In the genomic region with DNA sequence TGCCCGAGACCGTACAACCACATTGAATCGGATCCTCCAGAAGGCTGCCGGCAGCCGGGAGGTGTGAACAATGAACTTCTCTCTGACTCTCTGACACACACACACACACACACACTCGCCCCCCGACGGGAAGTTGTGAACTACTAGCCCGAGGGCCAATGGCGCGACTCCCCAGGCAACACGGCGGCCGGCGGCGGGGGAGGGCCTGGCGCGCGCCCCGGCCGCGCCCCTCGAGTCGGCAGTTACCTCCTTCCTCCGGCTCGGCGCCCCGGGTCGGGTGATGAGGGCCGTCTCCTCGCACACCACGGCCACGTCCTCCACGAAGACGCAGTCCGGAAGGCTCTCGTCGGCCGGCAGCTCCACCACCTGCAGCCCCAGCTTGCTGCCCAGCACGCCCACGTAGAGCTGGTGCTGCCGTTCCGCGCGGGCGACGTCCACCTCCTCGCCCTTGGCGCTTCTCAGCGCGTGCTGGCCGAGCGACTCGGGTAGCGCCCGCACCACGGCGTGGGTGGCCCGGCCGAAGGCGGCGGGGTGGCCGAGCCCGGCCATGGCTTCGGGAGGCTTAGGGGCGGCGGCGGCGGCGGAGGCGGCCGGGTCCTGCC, we compare ENCODE assay signal across 9 cellular contexts. TPM values are rescaled to one million over a fixed set of nuclear protein-coding genes. Genes with fewer than 3 reads are reported as not detected.
DNase-seq lines count a peak whose midpoint lies in the region; ATAC-seq and TF ChIP-seq lines count a peak whose summit lies in the region.
"Had no signal": no experiment of that assay in that cellular context is flagged by ENCODE, and none has a peak within 500 bp of the region (broad histone marks: within the 10 kb centered on the region; RNA-seq: fewer than 3 reads in every experiment).

No MANE protein-coding gene starts in this region.

- dilution Hi-C loops in mammary epithelial cell (cut with HindIII; ENCODE audit: low sequenced_read_pairs), result no loop called here

- H3K4me3 ChIP-seq in mammary epithelial cell (replicated peaks in 1 of 3; ENCODE audit: insufficient read depth in 1 of 3, low read depth in 2 of 3, low read length in 3 of 3) (peak overlapping the region; percentile 70 to 82 (median 70)), gastrocnemius medialis (peak overlapping the region; percentile 58 to 88 (median 64))

- CTCF ChIA-PET in mammary epithelial cell (lab: Charles Lee; ENCODE audit: low non-redundant PET), result no interaction called here

- H3K27ac ChIP-seq in mammary epithelial cell (ENCODE audit: insufficient read depth, low read depth, low read length) (no peak overlapping the region), gastrocnemius medialis (peak overlapping the region; percentile 29 to 69 (median 58))

- in situ Hi-C loops in mammary epithelial cell (cut with MboI; ENCODE audit: low sequenced_read_pairs in 2 of 2), result no loop called here
- in situ Hi-C loops in gastrocnemius medialis (cut with MboI; ENCODE audit: low sequenced_read_pairs in 4 of 4), result no loop called here

- H3K4me2 ChIP-seq in mammary epithelial cell (ENCODE audit: insufficient read depth, low read depth, low read length), result peak overlapping the region; percentile 98

- no peaks in the 10 kb centered on the region for H3K36me3 ChIP-seq in mammary epithelial cell (ENCODE audit: insufficient read depth, low read length)
- H3K36me3 ChIP-seq in gastrocnemius medialis, result no peaks in the 10 kb centered on the region

- intact Hi-C loops in mammary epithelial cell (cut with micrococcal nuclease), result no loop called here
- intact Hi-C loops in gastrocnemius medialis (cut with DNase I; ENCODE audit: low total_unique reads), result loop anchor here (10.0 kb wide), 1 partner anchor 120 kb away; the partner anchor contains the start of gene CCN1

- H4K20me1 ChIP-seq in mammary epithelial cell (ENCODE audit: insufficient read depth, low read length), result no peaks in the 10 kb centered on the region

- 0% methylated on average over 23 of the region's 72 CpGs for WGBS in mammary epithelial cell (ENCODE audit: low coverage, missing lambda C conversion rate)

- ATAC-seq in GM19438 (IDR thresholded peaks at IDR 0.05; ENCODE audit: low read depth, unreplicated experiment) (peak; percentile 49), gastrocnemius medialis (peak; percentile 77 to 79)

- peak; percentile 60 for DNase-seq in COR-L47 (lab: John Stamatoyannopoulos, UW)
- DNase-seq in HS-27A (ENCODE audit: low read depth), result peak; percentile 68
- DNase-seq in RPMI7951 (ENCODE audit: low read depth), result peak; percentile 67
- DNase-seq in mammary epithelial cell, result peak; percentile 52
- peak; percentile 74 for DNase-seq in iPS-NIHi11 (ENCODE audit: low spot score)
- DNase-seq in gastrocnemius medialis, result peak in 1 of 2 donors; percentile 30
- no peak for DNase-seq in OCI-M2 (lab: John Stamatoyannopoulos, UW; ENCODE audit: unreplicated experiment)

- peak overlapping the region; percentile 99 for H2AFZ ChIP-seq in mammary epithelial cell (ENCODE audit: low read depth, low read length)

- TF ChIP-seq CTCF in mammary epithelial cell (conservative IDR thresholded peaks at IDR 0.05 in 1 of 2, IDR thresholded peaks at IDR 0.05 in 1 of 2; ENCODE audit: extremely low read depth in 1 of 2, insufficient read depth in 1 of 2, low read depth in 1 of 2, low read length in 2 of 2), result no peak
- TF ChIP-seq CTCF in gastrocnemius medialis (IDR thresholded peaks at IDR 0.05 in 4 of 5, conservative IDR thresholded peaks at IDR 0.05 in 1 of 5), result no peak

- H3K27me3 ChIP-seq in mammary epithelial cell (ENCODE audit: insufficient read depth, low read length) (no peaks in the 10 kb centered on the region), gastrocnemius medialis (no peaks in the 10 kb centered on the region)

- BruUV-seq in mammary epithelial cell (replicated peaks; lab: Mats Ljungman, UMichigan), result no TSS peak

- H3K9me3 ChIP-seq in mammary epithelial cell (replicated peaks; ENCODE audit: insufficient read depth, low read length) (no peaks in the 10 kb centered on the region), gastrocnemius medialis (no peaks in the 10 kb centered on the region)

- H3K4me1 ChIP-seq in mammary epithelial cell (ENCODE audit: insufficient read depth, low read length) (peaks cover 13% of the 10 kb centered on the region), gastrocnemius medialis (peaks cover under 1 to 6% of the 10 kb centered on the region in 2 donors)

- peak overlapping the region; percentile 18 for H3K9ac ChIP-seq in mammary epithelial cell (ENCODE audit: insufficient read depth, low read length)

- H3K79me2 ChIP-seq in mammary epithelial cell (ENCODE audit: insufficient read depth, low read length), result peaks cover 4% of the 10 kb centered on the region

- TF ChIP-seq POLR2A in gastrocnemius medialis (IDR thresholded peaks at IDR 0.05), result no peak

RNA-seq across cellular contexts. Expression of gene DDAH1, which starts 0.4 kb away (rescaled TPM):
- total RNA-seq in RPMI7951 (2014; rRNA removed; shearing (Covaris generic)), result 18.1 and 25.5 TPM in 2 replicates
- total RNA-seq in mammary epithelial cell (10 to 100 TPM in 1 of 2 donors, 1 to 10 TPM in 1; 5.1 to 15.8 TPM), gastrocnemius medialis (10 to 100 TPM in 3 of 4 donors, 1 to 10 TPM in 1; 5.9 to 28.7 (median 13.2) TPM)
- polyA plus RNA-seq in mammary epithelial cell, result 7.6 TPM
- polyA minus RNA-seq in mammary epithelial cell, result 12.0 TPM
- total RNA-seq: T-helper 1 cell treated with Interleukin-12 subunit alpha and Interleukin-12 subunit beta and Interleukin-4 antibody, amounts not matched to agents 30 ng/mL and 1 ng/mL, for 36 hours had no signal
